ENCODE assay signal across 30 cellular contexts in the genomic region with DNA sequence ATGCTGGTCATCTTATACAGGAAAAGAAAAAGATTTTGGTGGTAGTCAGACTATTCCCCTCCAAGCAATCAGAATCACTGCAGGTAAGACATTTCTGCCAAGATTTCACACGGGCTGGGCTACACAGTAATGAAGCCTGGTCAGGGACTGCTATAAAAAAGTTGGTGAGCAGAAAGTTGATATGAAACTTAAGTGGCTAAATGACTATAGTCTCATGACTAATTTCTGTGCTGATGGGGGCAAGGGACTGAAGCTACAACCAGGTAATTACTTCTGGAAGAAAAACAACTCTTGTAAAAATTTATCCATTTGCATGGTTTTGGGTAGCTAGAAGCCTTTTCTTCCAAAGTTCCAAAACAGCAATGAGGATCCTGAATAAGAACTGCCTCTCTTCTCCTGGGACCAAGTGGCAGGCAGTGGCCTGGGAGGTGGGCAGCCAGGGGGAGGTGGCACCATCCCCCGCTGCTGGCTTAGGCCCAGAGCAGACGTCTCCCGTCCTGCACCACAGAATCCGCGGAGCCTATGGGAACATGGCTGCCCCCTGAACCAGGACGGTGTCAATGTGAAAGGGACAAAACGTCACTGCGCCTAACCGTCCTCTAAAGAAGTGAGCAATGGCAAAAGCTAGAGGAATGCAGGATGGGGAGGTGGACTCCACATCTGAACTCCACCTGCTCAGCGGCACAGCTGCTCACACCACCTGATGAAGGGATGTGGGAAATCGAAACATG.
DNase-seq lines count a peak whose midpoint lies in the region; ATAC-seq, FAIRE-seq and TF ChIP-seq lines count a peak whose summit lies in the region.
"Had no signal": no experiment of that assay in that cellular context is flagged by ENCODE, and none has a peak within 500 bp of the region (broad histone marks: within the 10 kb centered on the region; RNA-seq: fewer than 3 reads in every experiment).

No MANE protein-coding gene starts in this region.

- H3K4me1 ChIP-seq in neuronal stem cell (ENCODE audit: control insufficient read depth in 2 of 2, insufficient read depth in 1 of 2, low read depth in 1 of 2, low read length in 2 of 2) = peaks cover 13 to 18% of the 10 kb centered on the region in 2 donors
- H3K4me1 ChIP-seq in kidney (ENCODE audit: control insufficient read depth in 1 of 2, insufficient read depth in 1 of 2, low read depth in 1 of 2, low read length in 2 of 2) = peaks cover 0 to 2% of the 10 kb centered on the region in 2 donors
- H3K4me1 ChIP-seq: BE2C, pancreas had no signal

- H3K9me3 ChIP-seq in neuronal stem cell (replicated peaks in 1 of 2; ENCODE audit: control insufficient read depth in 2 of 2, insufficient read depth in 1 of 2, low read depth in 1 of 2, low read length in 2 of 2) (no peaks in the 10 kb centered on the region), kidney (ENCODE audit: control insufficient read depth in 1 of 2, low read length in 2 of 2) (no peaks in the 10 kb centered on the region)
- H3K9me3 ChIP-seq: ascending aorta, BE2C, pancreas, transverse colon had no signal

- H3K23ac ChIP-seq in neuronal stem cell (ENCODE audit: low read depth, low read length, poor library complexity) = no peak overlapping the region

- no peak overlapping the region for H3K27ac Mint-ChIP-seq in activated CD8-positive, alpha-beta T cell treated with anti-CD3 and anti-CD28 coated beads for 36 hours
- H3K27ac Mint-ChIP-seq: activated naive CD8-positive, alpha-beta T cell treated with anti-CD3 and anti-CD28 coated beads for 36 hours; CD8-positive, alpha-beta memory T cell; H9 had no signal

- CTCF ChIA-PET in activated CD8-positive, alpha-beta T cell treated with anti-CD3 and anti-CD28 coated beads for 36 hours (lab: Charles Lee) = no interaction called here

- intact Hi-C loops in activated CD8-positive, alpha-beta T cell treated with anti-CD3 and anti-CD28 coated beads for 36 hours (cut with micrococcal nuclease) = no loop called here
- intact Hi-C loops in kidney (cut with DNase I) = no loop called here

- no peak overlapping the region for H2BK12ac ChIP-seq in neuronal stem cell (ENCODE audit: low read length)

- no peak overlapping the region for H3K4me3 ChIP-seq in neuronal stem cell (ENCODE audit: low read length in 2 of 2)
- H3K4me3 ChIP-seq in kidney (ENCODE audit: low read length in 2 of 2) = no peak overlapping the region
- H3K4me3 ChIP-seq: ascending aorta, pancreas, transverse colon had no signal

- no peak overlapping the region for H3K27ac ChIP-seq in neuronal stem cell (replicated peaks; ENCODE audit: low read length)
- H3K27ac ChIP-seq in kidney (ENCODE audit: low read depth in 2 of 2, low read length in 2 of 2) = no peak overlapping the region
- H3K27ac ChIP-seq: ascending aorta, pancreas, transverse colon had no signal

- no peak overlapping the region for H4K8ac ChIP-seq in neuronal stem cell (ENCODE audit: low read depth, low read length)

- H3K4me2 ChIP-seq in neuronal stem cell (ENCODE audit: insufficient read depth, low read length, poor library complexity, severe bottlenecking) = no peak overlapping the region

- no CpG with 5 or more reads among the region's 12 CpGs for WGBS in neuronal stem cell (ENCODE audit: extremely low coverage in 2 of 2, insufficient read length in 2 of 2, insufficient replicate concordance in 1 of 2), 2 donors

- in situ Hi-C loops in GM13976 (cut with MboI; ENCODE audit: low sequenced_read_pairs, unreplicated experiment) = no loop called here

- no peaks in the 10 kb centered on the region for H3K4me1 Mint-ChIP-seq in activated CD8-positive, alpha-beta T cell treated with anti-CD3 and anti-CD28 coated beads for 36 hours (ENCODE audit: low read depth)
- H3K4me1 Mint-ChIP-seq: activated naive CD8-positive, alpha-beta T cell treated with anti-CD3 and anti-CD28 coated beads for 36 hours had no signal

- H3K27me3 Mint-ChIP-seq in activated CD8-positive, alpha-beta T cell treated with anti-CD3 and anti-CD28 coated beads for 36 hours = no peaks in the 10 kb centered on the region
- H3K27me3 Mint-ChIP-seq: activated naive CD8-positive, alpha-beta T cell treated with anti-CD3 and anti-CD28 coated beads for 36 hours; CD8-positive, alpha-beta memory T cell had no signal

- H2AFZ ChIP-seq in neuronal stem cell (ENCODE audit: low read length) = no peak overlapping the region

- H3K36me3 ChIP-seq in neuronal stem cell (replicated peaks in 1 of 2; ENCODE audit: control insufficient read depth in 2 of 2, insufficient read depth in 2 of 2, low read length in 2 of 2) (no peaks in the 10 kb centered on the region), kidney (ENCODE audit: control insufficient read depth in 1 of 2, insufficient read depth in 2 of 2, low read length in 2 of 2) (no peaks in the 10 kb centered on the region)
- H3K36me3 ChIP-seq: ascending aorta, BE2C, pancreas, transverse colon had no signal

- no peak overlapping the region for H3K4ac ChIP-seq in neuronal stem cell (ENCODE audit: low read length)

- no peak overlapping the region for H2BK15ac ChIP-seq in neuronal stem cell (ENCODE audit: low read length)

- FAIRE-seq in kidney (lab: Jason Lieb, UNC) = no peak
- FAIRE-seq: frontal cortex, pancreas, small intestine had no signal

- H3K9me3 Mint-ChIP-seq in activated CD8-positive, alpha-beta T cell treated with anti-CD3 and anti-CD28 coated beads for 36 hours = no peaks in the 10 kb centered on the region
- H3K9me3 Mint-ChIP-seq: activated naive CD8-positive, alpha-beta T cell treated with anti-CD3 and anti-CD28 coated beads for 36 hours; CD8-positive, alpha-beta memory T cell; H9 had no signal

- ATAC-seq in GM19463 (IDR thresholded peaks at IDR 0.05; ENCODE audit: unreplicated experiment) (peak; percentile 52), HG02981 (IDR thresholded peaks at IDR 0.05; ENCODE audit: unreplicated experiment) (peak; percentile 70), GM21515 (IDR thresholded peaks at IDR 0.05; ENCODE audit: unreplicated experiment) (no peak)
- ATAC-seq in activated CD8-positive, alpha-beta T cell treated with anti-CD3 and anti-CD28 coated beads for 36 hours = no peak
- ATAC-seq: left cardiac atrium, Panc1, pancreas had no signal

- peak; percentile 55 for DNase-seq in GM13976 (ENCODE audit: low spot score)
- no peak for DNase-seq in neuronal stem cell (ENCODE audit: low spot score)
- DNase-seq in activated CD8-positive, alpha-beta T cell treated with anti-CD3 and anti-CD28 coated beads for 36 hours = no peak
- DNase-seq in kidney = no peak
- DNase-seq in KG1 (lab: John Stamatoyannopoulos, UW) = no peak
- DNase-seq: ACHN; activated CD4-positive, alpha-beta T cell treated with anti-CD3 and anti-CD28 coated beads for 48 hours; activated effector memory CD4-positive, alpha-beta T cell treated with anti-CD3 and anti-CD28 coated beads, Interleukin-2, amount 50 U/mL, for 16 hours; activated naive CD8-positive, alpha-beta T cell treated with anti-CD3 and anti-CD28 coated beads for 36 hours; activated T-cell treated with anti-CD3 and anti-CD28 coated beads, Interleukin-2, amount 50 U/mL, for 1 hour; BE2C; CD8-positive, alpha-beta memory T cell; GDM1; H9; left cardiac atrium; NCI-H510A treated with DMSO at 0.1 percent for 48 hours; NK-92 treated with Interleukin-12 subunit alpha and Interleukin-12 subunit beta, amount 100 ng/mL, for 24 hours; pancreas; retina; SHP77; small intestine; stimulated activated CD4-positive, alpha-beta T cell treated with anti-CD3 and anti-CD28 coated beads, Interleukin-1b, Interleukin-23, amount 100 ng/mL, for 48 hours; stimulated activated CD8-positive, alpha-beta memory T cell treated with anti-CD3 and anti-CD28 coated beads, Interleukin-4, amount 100 ng/mL, for 48 hours; transverse colon had no signal

- H3K27me3 ChIP-seq in neuronal stem cell (ENCODE audit: control insufficient read depth in 3 of 3, insufficient read depth in 3 of 3, low read depth in 1 of 3, low read length in 3 of 3) = no peaks in the 10 kb centered on the region
- H3K27me3 ChIP-seq: ascending aorta, BE2C, pancreas, transverse colon had no signal

- no peaks in the 10 kb centered on the region for H3K36me3 Mint-ChIP-seq in activated CD8-positive, alpha-beta T cell treated with anti-CD3 and anti-CD28 coated beads for 36 hours (ENCODE audit: low read depth)
- H3K36me3 Mint-ChIP-seq: activated naive CD8-positive, alpha-beta T cell treated with anti-CD3 and anti-CD28 coated beads for 36 hours; CD8-positive, alpha-beta memory T cell had no signal

- H2BK120ac ChIP-seq in neuronal stem cell (ENCODE audit: low read depth, low read length) = no peak overlapping the region

- no peaks in the 10 kb centered on the region for H3K79me1 ChIP-seq in neuronal stem cell (ENCODE audit: low read depth, low read length)

- H3K4me3 Mint-ChIP-seq in activated CD8-positive, alpha-beta T cell treated with anti-CD3 and anti-CD28 coated beads for 36 hours = no peak overlapping the region
- H3K4me3 Mint-ChIP-seq: activated naive CD8-positive, alpha-beta T cell treated with anti-CD3 and anti-CD28 coated beads for 36 hours; CD8-positive, alpha-beta memory T cell; H9 had no signal

- H3K14ac ChIP-seq in neuronal stem cell (ENCODE audit: low read length) = no peak overlapping the region

- H4K91ac ChIP-seq in neuronal stem cell (ENCODE audit: low read depth, low read length, poor library complexity) = no peak overlapping the region

- TF ChIP-seq CTCF in GM13976 (IDR thresholded peaks at IDR 0.05; ENCODE audit: borderline replicate concordance, control extremely low read depth, extremely low read depth, insufficient read depth, missing control alignments) = no peak
- no peak for TF ChIP-seq CTCF in activated CD8-positive, alpha-beta T cell treated with anti-CD3 and anti-CD28 coated beads for 36 hours (IDR thresholded peaks at IDR 0.05)
- TF ChIP-seq CTCF in kidney (IDR thresholded peaks at IDR 0.05; ENCODE audit: borderline replicate concordance, extremely low read depth, insufficient read depth) = no peak

- H3K18ac ChIP-seq in neuronal stem cell (ENCODE audit: low read length) = peak overlapping the region; percentile 38

- no peak overlapping the region for H3K9ac ChIP-seq in neuronal stem cell (ENCODE audit: low read depth, low read length, poor library complexity)
- no peak overlapping the region for H3K9ac ChIP-seq in kidney (ENCODE audit: low read length in 2 of 2)

- H2BK5ac ChIP-seq in neuronal stem cell (ENCODE audit: low read length) = no peak overlapping the region

- H2AK5ac ChIP-seq in neuronal stem cell (ENCODE audit: low read depth, low read length) = no peak overlapping the region

- POLR2A ChIA-PET in activated CD8-positive, alpha-beta T cell treated with anti-CD3 and anti-CD28 coated beads for 36 hours (lab: Charles Lee) = no interaction called here

Comparison
In these comparisons a context has a peak if more than half of its experiments do, and no peak if none do; other contexts are left out.
1. ATAC-seq: peak in GM19463 (single experiment) and HG02981 (single experiment); none in activated CD8-positive, alpha-beta T cell treated with anti-CD3 and anti-CD28 coated beads for 36 hours (single experiment) and GM21515 (single experiment).